26 cellular contexts compared by ENCODE assay signal in the genomic region with DNA sequence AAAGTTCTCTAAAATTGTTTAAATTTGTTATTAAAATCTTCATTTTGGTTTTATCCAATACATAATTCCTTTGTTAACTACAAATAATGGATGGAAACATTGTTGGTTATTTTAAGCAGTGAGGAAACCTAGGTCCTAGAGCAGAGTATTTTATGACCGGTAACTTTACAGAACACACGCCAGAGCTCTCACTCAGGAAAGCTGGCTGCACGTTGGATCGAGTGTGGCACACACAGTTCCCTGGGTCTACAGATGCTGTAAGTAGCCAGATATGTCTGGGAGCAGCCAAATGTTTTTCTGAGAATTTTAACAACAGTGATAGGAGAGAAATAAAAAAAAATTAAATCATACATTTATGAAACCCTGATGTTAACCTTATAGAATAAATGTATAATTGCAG.
"Had no signal": no experiment of that assay in that cellular context is flagged by ENCODE, and none has a peak within 500 bp of the region (broad histone marks: within the 10 kb centered on the region; RNA-seq: fewer than 3 reads in every experiment).

No MANE protein-coding gene starts in this region.

- DNase-seq: activated CD4-positive, alpha-beta memory T cell treated with anti-CD3 and anti-CD28 coated beads for 36 hours; activated CD4-positive, alpha-beta T cell treated with anti-CD3 and anti-CD28 coated beads, Interleukin-2, amount 10 ng/mL, durations not matched to agents 24 days and 14 days; activated CD4-positive, CD25-positive, alpha-beta regulatory T cell treated with anti-CD3 and anti-CD28 coated beads, Interleukin-2, amount 50 U/mL, for 72 hours; activated CD8-positive, alpha-beta memory T cell treated with anti-CD3 and anti-CD28 coated beads, Interleukin-2, amount 50 U/mL, for 4 hours; activated effector memory CD4-positive, alpha-beta T cell treated with anti-CD3 and anti-CD28 coated beads, Interleukin-2, amount 50 U/mL, for 16 hours; activated naive CD4-positive, alpha-beta T cell treated with anti-CD3 and anti-CD28 coated beads for 36 hours; activated naive CD8-positive, alpha-beta T cell treated with anti-CD3 and anti-CD28 coated beads for 36 hours; activated T-cell treated with anti-CD3 and anti-CD28 coated beads, Interleukin-2, amount 50 U/mL, for 1 hour; adrenal gland; aorta; body of pancreas; dorsolateral prefrontal cortex; effector memory CD4-positive, alpha-beta T cell; erythroblast; mammary epithelial cell; midbrain; naive thymus-derived CD4-positive, alpha-beta T cell; ovary; spleen; stimulated activated naive CD4-positive, alpha-beta T cell; T-helper 9 cell had no signal

- H3K36me3 ChIP-seq: adrenal gland, gastroesophageal sphincter, ovary, tibial nerve had no signal

- H3K9me3 ChIP-seq: adrenal gland, body of pancreas, gastroesophageal sphincter, ovary, spleen, tibial nerve had no signal

- ATAC-seq: body of pancreas; gastroesophageal sphincter; naive thymus-derived CD4-positive, alpha-beta T cell had no signal

- H3K4me3 Mint-ChIP-seq: activated CD4-positive, alpha-beta memory T cell treated with anti-CD3 and anti-CD28 coated beads for 36 hours; activated CD4-positive, alpha-beta T cell treated with anti-CD3 and anti-CD28 coated beads, Interleukin-2, amount 10 ng/mL, durations not matched to agents 24 days and 14 days; activated naive CD4-positive, alpha-beta T cell treated with anti-CD3 and anti-CD28 coated beads for 36 hours; activated naive CD8-positive, alpha-beta T cell treated with anti-CD3 and anti-CD28 coated beads for 36 hours; activated T-helper 1 cell treated with anti-CD3 and anti-CD28 coated beads, Interleukin-12 subunit alpha, Interleukin-12 subunit beta, Interleukin-2, Interleukin-4 antibody, amounts not matched to agents 30 ng/mL and 10 ng/mL and 1 ng/mL, durations not matched to agents 14 hours and 24 hours and 36 hours; naive thymus-derived CD4-positive, alpha-beta T cell had no signal

- H3K27me3 Mint-ChIP-seq: activated CD4-positive, alpha-beta memory T cell treated with anti-CD3 and anti-CD28 coated beads for 36 hours; activated CD4-positive, alpha-beta T cell treated with anti-CD3 and anti-CD28 coated beads, Interleukin-2, amount 10 ng/mL, durations not matched to agents 24 days and 14 days; activated naive CD8-positive, alpha-beta T cell treated with anti-CD3 and anti-CD28 coated beads for 36 hours; naive thymus-derived CD4-positive, alpha-beta T cell; progenitor cell of endocrine pancreas had no signal

- H3K36me3 Mint-ChIP-seq: activated naive CD8-positive, alpha-beta T cell treated with anti-CD3 and anti-CD28 coated beads for 36 hours had no signal

- H3K27ac ChIP-seq: adrenal gland, body of pancreas, coronary artery, dorsolateral prefrontal cortex, gastroesophageal sphincter, ovary, spleen, tibial nerve had no signal

- H3K27ac Mint-ChIP-seq: activated CD4-positive, alpha-beta memory T cell treated with anti-CD3 and anti-CD28 coated beads for 36 hours; activated CD4-positive, alpha-beta T cell treated with anti-CD3 and anti-CD28 coated beads, Interleukin-2, amount 10 ng/mL, durations not matched to agents 24 days and 14 days; activated naive CD4-positive, alpha-beta T cell treated with anti-CD3 and anti-CD28 coated beads for 36 hours; activated naive CD8-positive, alpha-beta T cell treated with anti-CD3 and anti-CD28 coated beads for 36 hours; activated T-helper 1 cell treated with anti-CD3 and anti-CD28 coated beads, Interleukin-12 subunit alpha, Interleukin-12 subunit beta, Interleukin-2, Interleukin-4 antibody, amounts not matched to agents 30 ng/mL and 10 ng/mL and 1 ng/mL, durations not matched to agents 14 hours and 24 hours and 36 hours; naive thymus-derived CD4-positive, alpha-beta T cell; progenitor cell of endocrine pancreas had no signal

- H3K4me3 ChIP-seq: adrenal gland, body of pancreas, coronary artery, dorsolateral prefrontal cortex, gastroesophageal sphincter, ovary, spleen, tibial nerve had no signal

- H3K27me3 ChIP-seq: adrenal gland, body of pancreas, dorsolateral prefrontal cortex, gastroesophageal sphincter, ovary, spleen, tibial nerve had no signal

- H3K4me1 ChIP-seq: adrenal gland, body of pancreas, gastroesophageal sphincter, spleen, tibial nerve had no signal
